Comparison of ENCODE assay signal across 25 cellular contexts in the genomic region with DNA sequence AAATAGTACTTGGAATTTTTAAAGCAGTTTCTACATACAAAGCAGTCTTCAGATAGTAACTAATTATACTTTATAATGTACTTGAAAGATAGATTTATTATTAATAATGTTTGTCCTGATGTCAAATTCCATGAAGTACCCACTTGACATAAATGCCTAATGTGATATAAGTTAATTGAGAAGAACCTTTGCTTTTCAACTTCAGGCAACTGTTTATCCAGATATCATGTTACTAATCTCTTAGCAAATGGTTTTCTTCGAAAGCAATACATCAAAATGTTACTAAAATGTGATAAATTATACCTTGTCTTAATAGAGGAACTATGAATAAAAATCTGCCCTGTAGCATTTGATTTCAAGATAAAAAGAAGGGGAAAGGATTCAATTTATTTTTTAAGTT.
"Had no signal": no experiment of that assay in that cellular context is flagged by ENCODE, and none has a peak within 500 bp of the region (broad histone marks: within the 10 kb centered on the region; RNA-seq: fewer than 3 reads in every experiment).

No MANE protein-coding gene starts in this region.

- H3K27ac ChIP-seq: brain microvascular endothelial cell, cardiac muscle cell, Peyer's patch, RWPE1, VCaP had no signal

- H3K27me3 ChIP-seq: brain microvascular endothelial cell, cardiac muscle cell, Peyer's patch had no signal

- ATAC-seq: activated T-helper 17 cell treated with anti-CD3 and anti-CD28 coated beads, Interleukin-2, amount 50 U/mL, for 72 hours had no signal

- H3K9me3 ChIP-seq: Peyer's patch had no signal

- H3K36me3 ChIP-seq: brain microvascular endothelial cell, cardiac muscle cell, Peyer's patch had no signal

- H3K4me3 ChIP-seq: cardiac muscle cell, Peyer's patch had no signal

- DNase-seq: activated CD4-positive, alpha-beta memory T cell treated with anti-CD3 and anti-CD28 coated beads, Interleukin-2, amount 10 ng/mL, durations not matched to agents 7 days and 5 days; activated CD4-positive, alpha-beta T cell treated with anti-CD3 and anti-CD28 coated beads, Interleukin-2, amount 10 ng/mL, durations not matched to agents 7 days and 5 days; activated CD4-positive, CD25-positive, alpha-beta regulatory T cell; activated gamma-delta T cell treated with Interleukin-2 at 50 U/mL for 16 hours; activated naive CD4-positive, alpha-beta T cell treated with anti-CD3 and anti-CD28 coated beads, Interleukin-2, amount 10 ng/mL, durations not matched to agents 7 days and 5 days; activated naive CD8-positive, alpha-beta T cell treated with anti-CD3 and anti-CD28 coated beads for 36 hours; activated T-cell treated with anti-CD3 and anti-CD28 coated beads for 4 hours; activated T-cell treated with anti-CD3 and anti-CD28 coated beads, Interleukin-2, amount 50 U/mL, for 48 hours; KG1; NCI-H1092; NCI-H1436 treated with DMSO at 0.1 percent for 48 hours; NCI-H187; NCI-H2081; NCI-H2171; NCI-H2227 treated with DMSO at 0.1 percent for 48 hours; NCI-H446 treated with DMSO at 0.1 percent for 48 hours; NCI-H526 treated with DMSO at 0.1 percent for 48 hours; Peyer's patch; SIG-M5; T-helper 1 cell had no signal
